In the genomic region with DNA sequence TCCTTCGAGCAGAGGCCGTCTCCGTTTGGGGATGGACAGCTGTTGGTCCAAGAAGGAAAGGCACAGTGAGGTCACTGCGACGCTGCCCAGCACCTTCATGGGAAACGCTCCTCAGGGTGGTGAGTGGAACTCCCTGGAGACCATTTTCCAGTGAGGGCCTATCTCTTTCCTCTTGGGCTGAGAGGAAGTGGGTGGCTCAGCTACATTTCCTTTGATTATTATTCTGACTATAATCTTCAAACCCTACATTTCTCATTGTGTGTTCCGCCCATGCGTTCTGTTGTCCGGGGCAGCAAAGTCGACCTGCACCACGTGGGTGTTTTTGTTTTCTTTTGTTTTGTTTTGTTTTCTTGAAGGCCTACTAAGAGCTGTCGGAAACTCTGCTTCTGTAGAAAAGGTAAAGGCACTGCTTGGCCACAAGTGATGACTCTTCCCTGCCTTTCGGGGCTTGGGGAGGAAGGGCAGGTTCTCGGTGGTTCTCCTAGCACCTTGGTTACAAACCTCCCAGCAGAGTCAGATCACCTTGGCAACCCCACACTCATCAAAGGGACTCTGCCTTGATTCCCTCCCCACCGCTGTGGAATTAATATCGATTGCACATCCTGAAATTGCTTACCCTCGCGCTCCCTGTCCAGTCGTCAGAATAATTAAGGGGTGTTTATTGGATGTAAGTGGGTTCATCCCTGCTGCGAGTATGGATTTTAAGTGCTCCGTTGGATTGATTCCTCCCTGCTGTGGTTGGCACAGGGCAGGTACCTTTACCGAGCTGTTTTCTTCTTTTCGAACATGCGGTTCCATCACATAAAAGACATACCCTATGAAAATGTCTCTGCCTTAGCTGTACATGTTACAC, we compare ENCODE assay signal across 1 cellular context.
TF ChIP-seq lines count a peak whose summit lies in the region.

No MANE protein-coding gene starts in this region.

TF ChIP-seq in HepG2, 621 proteins besides CTCF, POLR2A, EP300 and RAD21:
- TF ChIP-seq, protein P1, sequence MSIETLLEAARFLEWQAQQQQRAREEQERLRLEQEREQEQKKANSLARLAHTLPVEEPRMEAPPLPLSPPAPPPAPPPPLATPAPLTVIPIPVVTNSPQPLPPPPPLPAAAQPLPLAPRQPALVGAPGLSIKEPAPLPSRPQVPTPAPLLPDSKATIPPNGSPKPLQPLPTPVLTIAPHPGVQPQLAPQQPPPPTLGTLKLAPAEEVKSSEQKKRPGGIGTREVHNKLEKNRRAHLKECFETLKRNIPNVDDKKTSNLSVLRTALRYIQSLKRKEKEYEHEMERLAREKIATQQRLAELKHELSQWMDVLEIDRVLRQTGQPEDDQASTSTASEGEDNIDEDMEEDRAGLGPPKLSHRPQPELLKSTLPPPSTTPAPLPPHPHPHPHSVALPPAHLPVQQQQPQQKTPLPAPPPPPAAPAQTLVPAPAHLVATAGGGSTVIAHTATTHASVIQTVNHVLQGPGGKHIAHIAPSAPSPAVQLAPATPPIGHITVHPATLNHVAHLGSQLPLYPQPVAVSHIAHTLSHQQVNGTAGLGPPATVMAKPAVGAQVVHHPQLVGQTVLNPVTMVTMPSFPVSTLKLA (IDR thresholded peaks at IDR 0.05), result peak; percentile 35; the same call in 1 of the 2 replicates
- TF ChIP-seq, protein P2, sequence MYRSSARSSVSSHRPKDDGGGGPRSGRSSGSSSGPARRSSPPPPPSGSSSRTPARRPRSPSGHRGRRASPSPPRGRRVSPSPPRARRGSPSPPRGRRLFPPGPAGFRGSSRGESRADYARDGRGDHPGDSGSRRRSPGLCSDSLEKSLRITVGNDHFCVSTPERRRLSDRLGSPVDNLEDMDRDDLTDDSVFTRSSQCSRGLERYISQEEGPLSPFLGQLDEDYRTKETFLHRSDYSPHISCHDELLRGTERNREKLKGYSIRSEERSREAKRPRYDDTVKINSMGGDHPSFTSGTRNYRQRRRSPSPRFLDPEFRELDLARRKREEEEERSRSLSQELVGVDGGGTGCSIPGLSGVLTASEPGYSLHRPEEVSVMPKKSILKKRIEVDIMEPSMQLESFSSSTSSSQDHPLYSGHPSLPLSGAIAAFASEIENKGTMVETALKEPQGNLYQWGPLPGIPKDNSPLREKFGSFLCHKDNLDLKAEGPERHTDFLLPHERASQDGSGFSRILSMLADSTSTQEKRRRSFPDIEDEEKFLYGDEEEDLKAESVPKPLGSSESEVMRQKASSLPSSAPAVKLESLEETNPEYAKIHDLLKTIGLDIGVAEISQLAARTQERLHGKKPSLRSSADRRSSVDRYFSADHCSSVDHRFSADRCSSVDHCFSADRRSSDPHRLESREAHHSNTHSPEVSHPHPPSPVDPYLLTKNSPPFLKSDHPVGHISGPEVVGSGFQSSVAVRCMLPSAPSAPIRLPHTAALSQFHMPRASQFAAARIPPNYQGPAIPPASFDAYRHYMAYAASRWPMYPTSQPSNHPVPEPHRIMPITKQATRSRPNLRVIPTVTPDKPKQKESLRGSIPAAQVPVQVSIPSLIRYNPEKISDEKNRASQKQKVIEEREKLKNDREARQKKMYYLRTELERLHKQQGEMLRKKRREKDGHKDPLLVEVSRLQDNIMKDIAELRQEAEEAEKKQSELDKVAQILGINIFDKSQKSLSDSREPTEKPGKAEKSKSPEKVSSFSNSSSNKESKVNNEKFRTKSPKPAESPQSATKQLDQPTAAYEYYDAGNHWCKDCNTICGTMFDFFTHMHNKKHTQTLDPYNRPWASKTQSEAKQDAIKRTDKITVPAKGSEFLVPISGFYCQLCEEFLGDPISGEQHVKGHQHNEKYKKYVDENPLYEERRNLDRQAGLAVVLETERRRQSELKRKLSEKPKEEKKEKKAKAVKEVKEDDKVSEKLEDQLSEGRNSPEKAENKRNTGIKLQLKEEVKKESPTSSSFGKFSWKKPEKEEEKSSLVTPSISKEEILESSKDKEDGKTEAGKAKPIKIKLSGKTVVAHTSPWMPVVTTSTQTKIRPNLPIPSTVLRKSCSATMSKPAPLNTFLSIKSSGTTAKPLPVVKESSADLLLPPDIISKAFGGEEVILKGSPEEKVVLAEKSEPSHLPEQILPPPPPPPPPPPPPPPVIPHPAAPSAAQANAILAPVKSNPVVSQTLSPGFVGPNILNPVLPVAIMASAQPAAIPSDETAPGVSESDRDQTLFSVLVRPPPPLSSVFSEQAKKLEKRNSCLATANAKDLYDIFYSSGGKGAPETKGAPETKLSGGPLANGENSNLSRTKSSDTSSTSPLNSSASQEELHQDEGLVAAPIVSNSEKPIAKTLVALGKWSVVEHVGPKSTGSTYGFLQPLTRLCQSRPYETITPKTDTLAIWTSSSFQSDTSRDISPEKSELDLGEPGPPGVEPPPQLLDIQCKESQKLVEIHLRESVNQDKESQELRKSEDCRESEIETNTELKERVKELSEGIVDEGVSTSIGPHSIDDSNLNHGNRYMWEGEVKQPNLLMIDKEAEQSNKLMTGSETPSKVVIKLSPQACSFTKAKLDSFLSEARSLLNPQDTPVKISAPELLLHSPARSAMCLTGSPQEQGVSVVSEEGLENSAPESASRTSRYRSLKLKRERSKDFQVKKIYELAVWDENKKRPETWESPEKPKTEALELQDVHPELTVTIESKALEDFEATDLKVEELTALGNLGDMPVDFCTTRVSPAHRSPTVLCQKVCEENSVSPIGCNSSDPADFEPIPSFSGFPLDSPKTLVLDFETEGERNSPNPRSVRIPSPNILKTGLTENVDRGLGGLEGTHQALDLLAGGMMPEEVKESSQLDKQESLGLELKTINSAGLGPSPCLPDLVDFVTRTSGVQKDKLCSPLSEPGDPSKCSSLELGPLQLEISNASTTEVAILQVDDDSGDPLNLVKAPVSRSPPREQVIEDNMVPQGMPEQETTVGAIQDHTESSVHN (CRISPR knock-in tag; IDR thresholded peaks at IDR 0.05), result no peak
